ENCODE assay signal across 22 cellular contexts in the genomic region with DNA sequence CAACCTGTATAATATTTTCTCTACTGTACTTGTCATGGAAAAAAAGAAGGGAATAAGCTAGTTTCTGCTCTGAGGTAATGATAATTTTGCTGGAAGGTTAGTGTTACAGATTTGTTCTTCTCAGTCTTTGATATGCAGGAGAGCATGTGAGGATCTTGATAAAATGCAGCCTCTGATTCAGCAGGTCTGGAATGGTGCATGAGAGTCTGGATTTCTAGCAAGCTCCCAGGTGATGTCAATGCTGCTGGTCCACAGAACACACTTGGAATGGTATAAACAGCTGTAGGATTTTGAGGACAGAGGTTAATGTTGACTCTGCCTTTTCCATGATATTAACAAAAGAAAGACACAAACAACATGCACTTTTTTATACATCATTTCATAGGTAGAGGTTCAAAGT.
"Had no signal": no experiment of that assay in that cellular context is flagged by ENCODE, and none has a peak within 500 bp of the region (broad histone marks: within the 10 kb centered on the region; RNA-seq: fewer than 3 reads in every experiment).

No MANE protein-coding gene starts in this region.

- H3K36me3 ChIP-seq: ascending aorta, breast epithelium, prostate gland, thoracic aorta, upper lobe of left lung, WERI-Rb-1 had no signal

- H3K4me1 Mint-ChIP-seq: activated T-helper 17 cell treated with anti-CD3 and anti-CD28 coated beads, Interleukin-2, amount 50 U/mL, for 72 hours; immature natural killer cell; naive thymus-derived CD8-positive, alpha-beta T cell had no signal

- H3K9me3 Mint-ChIP-seq: activated naive CD4-positive, alpha-beta T cell treated with anti-CD3 and anti-CD28 coated beads, Interleukin-2, amount 50 U/mL, for 72 hours; activated T-cell treated with anti-CD3 and anti-CD28 coated beads, Interleukin-2, amount 50 U/mL, for 24 hours; activated T-helper 17 cell treated with anti-CD3 and anti-CD28 coated beads, Interleukin-2, amount 50 U/mL, for 72 hours; naive thymus-derived CD8-positive, alpha-beta T cell had no signal

- H3K4me3 ChIP-seq: ascending aorta, breast epithelium, prostate gland, thoracic aorta, upper lobe of left lung had no signal

- H3K27me3 ChIP-seq: ascending aorta, breast epithelium, upper lobe of left lung had no signal

- H3K27ac Mint-ChIP-seq: activated CD8-positive, alpha-beta T cell treated with anti-CD3 and anti-CD28 coated beads, Interleukin-2, amount 10 ng/mL, durations not matched to agents 7 days and 5 days; activated naive CD4-positive, alpha-beta T cell treated with anti-CD3 and anti-CD28 coated beads, Interleukin-2, amount 50 U/mL, for 72 hours; activated T-cell treated with anti-CD3 and anti-CD28 coated beads, Interleukin-2, amount 50 U/mL, for 24 hours; activated T-helper 17 cell treated with anti-CD3 and anti-CD28 coated beads, Interleukin-2, amount 50 U/mL, for 72 hours; immature natural killer cell; naive thymus-derived CD8-positive, alpha-beta T cell had no signal

- H3K36me3 Mint-ChIP-seq: activated naive CD4-positive, alpha-beta T cell treated with anti-CD3 and anti-CD28 coated beads, Interleukin-2, amount 50 U/mL, for 72 hours; naive thymus-derived CD8-positive, alpha-beta T cell had no signal

- DNase-seq: activated CD4-positive, alpha-beta T cell treated with anti-CD3 and anti-CD28 coated beads for 1 hour; activated CD4-positive, alpha-beta T cell treated with anti-CD3 and anti-CD28 coated beads, Interleukin-2, amount 50 U/mL, for 1 hour; activated CD8-positive, alpha-beta T cell treated with anti-CD3 and anti-CD28 coated beads, Interleukin-2, amount 10 ng/mL, durations not matched to agents 7 days and 5 days; activated T-cell treated with anti-CD3 and anti-CD28 coated beads, Interleukin-2, amount 50 U/mL, for 24 hours; erythroblast; foreskin melanocyte; immature natural killer cell; left cardiac atrium; mesenchymal stem cell; naive thymus-derived CD8-positive, alpha-beta T cell; stimulated activated CD4-positive, alpha-beta T cell treated with anti-CD3 and anti-CD28 coated beads, Interleukin-4, amount 100 ng/mL, for 24 hours; stimulated activated naive CD4-positive, alpha-beta T cell treated with Interleukin-2 at 50 U/mL for 16 hours; T-helper 1 cell; upper lobe of left lung; WERI-Rb-1 had no signal

- H3K4me3 Mint-ChIP-seq: activated CD8-positive, alpha-beta T cell treated with anti-CD3 and anti-CD28 coated beads, Interleukin-2, amount 10 ng/mL, durations not matched to agents 7 days and 5 days; activated T-cell treated with anti-CD3 and anti-CD28 coated beads, Interleukin-2, amount 50 U/mL, for 24 hours; activated T-helper 17 cell treated with anti-CD3 and anti-CD28 coated beads, Interleukin-2, amount 50 U/mL, for 72 hours; immature natural killer cell; naive thymus-derived CD8-positive, alpha-beta T cell had no signal

- FAIRE-seq: TTC549 had no signal

- H3K9me3 ChIP-seq: ascending aorta, breast epithelium, prostate gland, thoracic aorta, upper lobe of left lung had no signal

- ATAC-seq: activated CD8-positive, alpha-beta T cell treated with anti-CD3 and anti-CD28 coated beads, Interleukin-2, amount 10 ng/mL, durations not matched to agents 7 days and 5 days; activated naive CD4-positive, alpha-beta T cell treated with anti-CD3 and anti-CD28 coated beads, Interleukin-2, amount 50 U/mL, for 72 hours; activated T-helper 17 cell treated with anti-CD3 and anti-CD28 coated beads, Interleukin-2, amount 50 U/mL, for 72 hours; left cardiac atrium; naive thymus-derived CD8-positive, alpha-beta T cell had no signal

- H3K27ac ChIP-seq: ascending aorta, breast epithelium, prostate gland, thoracic aorta, upper lobe of left lung, WERI-Rb-1 had no signal

- H3K4me1 ChIP-seq: ascending aorta, breast epithelium, prostate gland had no signal
